In the genomic region with DNA sequence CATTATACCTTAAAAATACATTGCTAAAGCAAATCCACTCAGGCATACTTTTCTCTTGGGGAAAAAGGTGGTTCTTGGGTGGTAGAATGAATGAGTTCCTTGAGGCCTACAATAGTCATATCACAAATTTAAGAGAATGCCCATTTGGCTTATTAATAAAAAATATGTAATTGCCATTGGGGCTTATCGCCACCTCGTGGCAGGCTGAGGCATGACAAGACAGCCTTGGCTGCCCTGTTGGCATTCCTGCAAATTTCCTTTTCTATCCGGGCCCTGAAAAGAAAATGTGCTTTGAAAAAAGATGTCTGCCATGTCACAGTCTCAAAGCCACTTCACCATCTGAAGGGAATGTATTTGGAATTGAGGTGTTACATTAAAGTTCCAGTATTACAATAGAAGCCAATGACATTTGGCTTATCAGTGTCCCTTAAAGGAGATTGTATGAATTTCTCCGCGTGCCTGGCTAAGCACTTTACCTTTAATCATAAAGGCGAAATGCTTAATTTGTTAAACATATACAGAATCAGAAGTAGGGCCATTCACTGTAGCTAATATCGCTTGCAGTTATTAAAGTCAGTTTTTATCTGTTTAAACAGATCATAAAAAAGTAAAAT, we compare ENCODE assay signal across 8 cellular contexts.
DNase-seq lines count a peak whose midpoint lies in the region; ATAC-seq and TF ChIP-seq lines count a peak whose summit lies in the region.

No MANE protein-coding gene starts in this region.

- no peaks in the 10 kb centered on the region for H3K4me1 Mint-ChIP-seq in Calu3 (ENCODE audit: low read depth, unreplicated experiment)
- H3K4me1 Mint-ChIP-seq in nephron = peaks cover 5% of the 10 kb centered on the region

- no peaks in the 10 kb centered on the region for H3K36me3 Mint-ChIP-seq in Calu3 (ENCODE audit: insufficient read depth, unreplicated experiment)
- H3K36me3 Mint-ChIP-seq in nephron (ENCODE audit: low read depth) = no peaks in the 10 kb centered on the region

- H3K4me3 Mint-ChIP-seq in Calu3 (ENCODE audit: low read depth, unreplicated experiment) (no peak overlapping the region), nephron (no peak overlapping the region)

- DNase-seq in Calu3 (peak; percentile 76), HL-60 (ENCODE audit: low read depth in 1 of 2, low spot score in 1 of 2) (peak in 1 of 2 experiments; percentile 7), epidermal melanocyte (ENCODE audit: insufficient read length, low spot score) (peak; percentile 32), DMS79 treated with DMSO at 0.1 percent for 48 hours (lab: John Stamatoyannopoulos, UW) (no peak), NOMO-1 treated with DMSO at 0.1 percent for 48 hours (lab: John Stamatoyannopoulos, UW; ENCODE audit: unreplicated experiment) (no peak)
- DNase-seq in activated CD4-positive, alpha-beta T cell treated with anti-CD3 and anti-CD28 coated beads for 4 hours = peak; percentile 8 to 41

- TF ChIP-seq CTCF in Calu3 (IDR thresholded peaks at IDR 0.05; ENCODE audit: unreplicated experiment) = peak; percentile 97
- peak; percentile 59 for TF ChIP-seq CTCF in HL-60 (IDR thresholded peaks at IDR 0.05; ENCODE audit: insufficient read depth, low read length)
- peak; percentile 91 to 96 (median 93) for TF ChIP-seq CTCF in nephron (IDR thresholded peaks at IDR 0.05; ENCODE audit: unreplicated experiment in 3 of 3)

- CTCF ChIA-PET in Calu3 (lab: Charles Lee) = interaction anchor here (1.1 kb wide), 1 partner anchor 251 kb away, joined by 3 read pairs; no protein-coding TSS in a partner anchor

- H3K27ac Mint-ChIP-seq in Calu3 (ENCODE audit: unreplicated experiment) = no peak overlapping the region
- H3K27ac Mint-ChIP-seq in nephron = no peak overlapping the region

- intact Hi-C loops in Calu3 (cut with micrococcal nuclease; ENCODE audit: unreplicated experiment) = loop anchor here (1.0 kb wide), 3 partner anchors 68 to 252 kb away; no protein-coding TSS in a partner anchor

- BruUV-seq in Calu3 (replicated peaks; lab: Mats Ljungman, UMichigan) = no TSS peak

- no peak for ATAC-seq in HG03280 (IDR thresholded peaks at IDR 0.05; ENCODE audit: unreplicated experiment)

- H3K9me3 Mint-ChIP-seq in Calu3 (ENCODE audit: low read depth, unreplicated experiment) (no peaks in the 10 kb centered on the region), nephron (no peaks in the 10 kb centered on the region)

- no peaks in the 10 kb centered on the region for H3K27me3 ChIP-seq in HL-60 (ENCODE audit: insufficient read depth, poor library complexity, severe bottlenecking)

- no peak overlapping the region for H3K27ac ChIP-seq in HL-60 (replicated peaks)

- no peak overlapping the region for H3K4me3 ChIP-seq in HL-60 (replicated peaks; ENCODE audit: insufficient read depth, low read length)

- H3K27me3 Mint-ChIP-seq in Calu3 (ENCODE audit: unreplicated experiment) = peaks cover 56% of the 10 kb centered on the region
- H3K27me3 Mint-ChIP-seq in nephron (ENCODE audit: low read depth) = no peaks in the 10 kb centered on the region

Comparison
In these comparisons a context has a peak if more than half of its experiments do, and no peak if none do; other contexts are left out.
1. DNase-seq: peak in Calu3 (single experiment), activated CD4-positive, alpha-beta T cell treated with anti-CD3 and anti-CD28 coated beads for 4 hours (2 of 2) and epidermal melanocyte (single experiment); none in DMS79 treated with DMSO at 0.1 percent for 48 hours (single experiment) and NOMO-1 treated with DMSO at 0.1 percent for 48 hours (single experiment).
2. Peak in every context shown above with its lines, with median percentiles within 50 percentile points of each other: CTCF ChIP-seq.